Comparison of ENCODE assay signal across 1 cellular context in genomic region chr5:35194636-35195471, GRCh38.
TF ChIP-seq lines count a peak whose summit lies in the region.

No MANE protein-coding gene starts in this region.

TF ChIP-seq in HepG2, 621 proteins besides CTCF, POLR2A, EP300 and RAD21 (continued from another document):
- TF ChIP-seq HBP1 (CRISPR knock-in tag; IDR thresholded peaks at IDR 0.05; ENCODE audit: low read depth) (peak; percentile 45; the same call in 1 of the 2 replicates), CBX5 (CRISPR knock-in tag; IDR thresholded peaks at IDR 0.05; ENCODE audit: borderline replicate concordance) (no peak), CENPBD1 (CRISPR knock-in tag; IDR thresholded peaks at IDR 0.05; ENCODE audit: borderline replicate concordance, low read depth) (no peak), STAG1 (CRISPR knock-in tag; IDR thresholded peaks at IDR 0.05) (no peak), TBX2 (CRISPR knock-in tag; IDR thresholded peaks at IDR 0.05; ENCODE audit: borderline replicate concordance) (no peak), ZNF577 (CRISPR knock-in tag; IDR thresholded peaks at IDR 0.05; ENCODE audit: borderline replicate concordance, low read depth) (no peak), POGK (CRISPR knock-in tag; conservative IDR thresholded peaks at IDR 0.05) (no peak), ZMYM3 (CRISPR knock-in tag; IDR thresholded peaks at IDR 0.05) (peak; percentile 66; the same call in 1 of the 2 replicates), PATZ1 (CRISPR knock-in tag; IDR thresholded peaks at IDR 0.05) (no peak), KDM5B (CRISPR knock-in tag; IDR thresholded peaks at IDR 0.05; ENCODE audit: borderline replicate concordance) (no peak), MNT (IDR thresholded peaks at IDR 0.05) (no peak), PAF1 (CRISPR knock-in tag; IDR thresholded peaks at IDR 0.05) (no peak), ZNF430 (CRISPR knock-in tag; IDR thresholded peaks at IDR 0.05) (0 out of 2 replicates have a peak, but pooled peaks have one; percentile 68), CREB3 (CRISPR knock-in tag; IDR thresholded peaks at IDR 0.05) (no peak), FOXC1 (CRISPR knock-in tag; IDR thresholded peaks at IDR 0.05; ENCODE audit: borderline replicate concordance) (no peak), ERF (CRISPR knock-in tag; IDR thresholded peaks at IDR 0.05) (0 out of 2 replicates have a peak, but pooled peaks have one; percentile 17), ZNF563 (CRISPR knock-in tag; IDR thresholded peaks at IDR 0.05) (no peak), TOE1 (CRISPR knock-in tag; IDR thresholded peaks at IDR 0.05) (no peak), ZBTB25 (CRISPR knock-in tag; IDR thresholded peaks at IDR 0.05) (no peak), ZNF451 (CRISPR knock-in tag; IDR thresholded peaks at IDR 0.05) (no peak), ZNF12 (CRISPR knock-in tag; IDR thresholded peaks at IDR 0.05) (peak; percentile 82), SAP130 (CRISPR knock-in tag; IDR thresholded peaks at IDR 0.05; ENCODE audit: low read depth) (peak; percentile 55), EZH2 (conservative IDR thresholded peaks at IDR 0.05; ENCODE audit: low read depth, low read length) (no peak), RORA (CRISPR knock-in tag; IDR thresholded peaks at IDR 0.05) (no peak), ZNF562 (CRISPR knock-in tag; IDR thresholded peaks at IDR 0.05; ENCODE audit: borderline replicate concordance) (no peak), SP140L (CRISPR knock-in tag; IDR thresholded peaks at IDR 0.05; ENCODE audit: borderline replicate concordance) (no peak), USF2 (IDR thresholded peaks at IDR 0.05; ENCODE audit: low read depth, low read length) (peak; percentile 70), USF2 (CRISPR knock-in tag; IDR thresholded peaks at IDR 0.05; ENCODE audit: borderline replicate concordance) (peak; percentile 92; the same call in 1 of the 2 replicates), PRPF4 (IDR thresholded peaks at IDR 0.05; ENCODE audit: low read depth, low read length, poor library complexity, severe bottlenecking) (no peak), FOXK1 (CRISPR knock-in tag; IDR thresholded peaks at IDR 0.05; ENCODE audit: borderline replicate concordance, low read depth) (no peak), ZHX1 (CRISPR knock-in tag; IDR thresholded peaks at IDR 0.05; ENCODE audit: low read depth) (no peak), ZNF644 (CRISPR knock-in tag; IDR thresholded peaks at IDR 0.05; ENCODE audit: low read depth) (peak; percentile 65; the same call in 1 of the 2 replicates), KAT8 (CRISPR knock-in tag; IDR thresholded peaks at IDR 0.05) (no peak; the same call in 1 of the 2 replicates), FOSL2 (CRISPR knock-in tag; IDR thresholded peaks at IDR 0.05) (no peak), ZBTB10 (CRISPR knock-in tag; IDR thresholded peaks at IDR 0.05; ENCODE audit: borderline replicate concordance) (no peak), SOX6 (IDR thresholded peaks at IDR 0.05) (no peak), SOX6 (CRISPR knock-in tag; IDR thresholded peaks at IDR 0.05) (peak; percentile 37; the same call in 1 of the 2 replicates), GTF2F1 (IDR thresholded peaks at IDR 0.05; ENCODE audit: low read length) (no peak), ZNF329 (CRISPR knock-in tag; IDR thresholded peaks at IDR 0.05; ENCODE audit: low read depth) (no peak), KDM5A (IDR thresholded peaks at IDR 0.05; ENCODE audit: borderline replicate concordance, low read length) (no peak), ZNF790 (CRISPR knock-in tag; IDR thresholded peaks at IDR 0.05; ENCODE audit: borderline replicate concordance) (no peak), ZNF850 (CRISPR knock-in tag; conservative IDR thresholded peaks at IDR 0.05) (no peak), CHD2 (IDR thresholded peaks at IDR 0.05; ENCODE audit: low read depth, low read length) (no peak)
